In the genomic region with DNA sequence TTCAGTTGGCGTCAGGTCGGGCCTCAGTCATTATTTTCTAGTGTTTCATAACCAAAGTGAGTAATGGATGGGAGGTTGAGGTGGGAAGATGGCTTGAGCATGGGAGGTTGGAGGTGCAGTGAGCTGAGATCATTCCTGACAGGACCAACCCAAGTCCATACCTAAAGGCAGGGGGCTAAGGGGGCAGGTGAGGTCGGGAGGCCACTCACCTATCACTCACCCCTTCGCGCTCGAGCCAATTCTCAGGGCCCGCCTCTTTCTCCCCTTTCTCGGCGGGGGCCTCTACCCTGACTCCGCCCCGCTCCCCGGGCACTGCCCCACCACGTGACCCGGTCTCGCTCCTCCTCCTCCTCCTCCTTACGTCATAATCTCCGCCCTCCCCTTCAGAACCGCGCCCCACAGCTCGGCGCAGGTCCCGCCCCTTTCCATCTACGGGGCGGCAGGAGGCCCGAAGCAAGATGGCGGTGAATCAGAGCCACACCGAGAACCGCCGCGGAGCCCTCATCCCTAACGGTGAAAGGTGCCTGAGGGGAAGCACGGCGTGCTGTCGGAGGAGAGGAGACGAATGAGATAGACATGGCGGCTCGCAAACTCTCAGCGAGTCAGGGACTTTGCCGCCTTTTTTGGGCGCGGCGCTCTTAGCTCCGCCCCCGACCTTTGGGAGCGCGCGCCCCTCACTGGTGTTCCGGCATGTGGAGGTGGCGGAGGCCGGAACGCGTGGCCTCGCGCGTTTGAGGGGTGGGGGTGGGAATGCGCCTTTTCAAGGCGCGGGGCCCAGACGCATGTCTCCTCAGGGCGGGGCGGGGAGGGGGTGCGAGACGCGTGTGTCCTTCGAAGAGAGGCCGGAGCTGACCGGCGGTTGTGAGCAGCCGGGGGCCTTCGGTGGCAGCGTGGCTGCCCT, we compare ENCODE assay signal across 8 cellular contexts. TPM values are rescaled to one million over a fixed set of nuclear protein-coding genes. Genes with fewer than 3 reads are reported as not detected.
DNase-seq lines count a peak whose midpoint lies in the region; ATAC-seq and TF ChIP-seq lines count a peak whose summit lies in the region.

TSS of gene WBP2NL (plus strand) at position 428 of the 901 bp plus-strand sequence. CDS start at position 459, 31 bp downstream.

- no peaks in the 10 kb centered on the region for H3K79me2 ChIP-seq in mammary epithelial cell (ENCODE audit: insufficient read depth, low read length)

- no peak within 1 kb of the TSS for H3K27ac ChIP-seq in mammary epithelial cell (ENCODE audit: insufficient read depth, low read depth, low read length)

- dilution Hi-C loops in mammary epithelial cell (cut with HindIII; ENCODE audit: low sequenced_read_pairs) = no loop called here

- TF ChIP-seq EP300 in Ishikawa (IDR thresholded peaks at IDR 0.05; ENCODE audit: borderline replicate concordance) = no peak

- no peak for TF ChIP-seq RAD21 in Ishikawa (IDR thresholded peaks at IDR 0.05; ENCODE audit: low read depth)

- no peak within 1 kb of the TSS for H3K9ac ChIP-seq in mammary epithelial cell (ENCODE audit: insufficient read depth, low read length)

- in situ Hi-C loops in mammary epithelial cell (cut with MboI; ENCODE audit: low sequenced_read_pairs in 2 of 2) = no loop called here

- H3K4me3 ChIP-seq in mammary epithelial cell (replicated peaks in 1 of 3; ENCODE audit: insufficient read depth in 1 of 3, low read depth in 2 of 3, low read length in 3 of 3) = peak within 1 kb of the TSS; percentile 4 to 49 (median 34)

- no TSS peak for BruUV-seq in mammary epithelial cell (replicated peaks; lab: Mats Ljungman, UMichigan)

- peak; percentile 77 for ATAC-seq in GM19455 (IDR thresholded peaks at IDR 0.05; ENCODE audit: unreplicated experiment)

- H3K36me3 ChIP-seq in mammary epithelial cell (ENCODE audit: insufficient read depth, low read length) = no peaks in the 10 kb centered on the region

- no peaks in the 10 kb centered on the region for H3K4me1 ChIP-seq in mammary epithelial cell (ENCODE audit: insufficient read depth, low read length)

- CTCF ChIA-PET in mammary epithelial cell (lab: Charles Lee; ENCODE audit: low non-redundant PET) = no interaction called here

- no peaks in the 10 kb centered on the region for H3K9me3 ChIP-seq in mammary epithelial cell (replicated peaks; ENCODE audit: insufficient read depth, low read length)

- no peaks in the 10 kb centered on the region for H4K20me1 ChIP-seq in mammary epithelial cell (ENCODE audit: insufficient read depth, low read length)

- WGBS in mammary epithelial cell (ENCODE audit: low coverage, missing lambda C conversion rate) = 22% methylated on average over 20 of the region's 71 CpGs

- H2AFZ ChIP-seq in mammary epithelial cell (ENCODE audit: low read depth, low read length) = peak within 1 kb of the TSS; percentile 82

- H3K4me2 ChIP-seq in mammary epithelial cell (ENCODE audit: insufficient read depth, low read depth, low read length) = peak within 1 kb of the TSS; percentile 51

- DNase-seq in AG09319 (ENCODE audit: extremely low read depth, low read depth) (peak; percentile 37), mammary epithelial cell (peak; percentile 75), kidney tubule cell (ENCODE audit: low spot score) (peak; percentile 84), KG1 (lab: John Stamatoyannopoulos, UW) (no peak)
- peak; percentile 64 to 82 (median 80) for DNase-seq in activated CD4-positive, CD25-positive, alpha-beta regulatory T cell (lab: John Stamatoyannopoulos, UW)
- DNase-seq in stimulated activated CD4-positive, alpha-beta T cell treated with anti-CD3 and anti-CD28 coated beads, Interleukin-2, amount 100 ng/mL, for 48 hours = peak; percentile 75 to 83

- TF ChIP-seq CTCF in AG09319 (IDR thresholded peaks at IDR 0.05; ENCODE audit: low read depth, low read length) = no peak
- no peak for TF ChIP-seq CTCF in mammary epithelial cell (conservative IDR thresholded peaks at IDR 0.05 in 1 of 2, IDR thresholded peaks at IDR 0.05 in 1 of 2; ENCODE audit: extremely low read depth in 1 of 2, insufficient read depth in 1 of 2, low read depth in 1 of 2, low read length in 2 of 2)

- intact Hi-C loops in mammary epithelial cell (cut with micrococcal nuclease) = no loop called here

- no peaks in the 10 kb centered on the region for H3K27me3 ChIP-seq in mammary epithelial cell (ENCODE audit: insufficient read depth, low read length)

TF ChIP-seq in Ishikawa, 13 proteins besides CTCF, POLR2A, EP300 and RAD21:
- TF ChIP-seq TAF1 (IDR thresholded peaks at IDR 0.05; ENCODE audit: low read depth) (peak; percentile 84), TEAD4 (IDR thresholded peaks at IDR 0.05) (0 out of 2 replicates have a peak, but pooled peaks have one; percentile 14), YY1 (IDR thresholded peaks at IDR 0.05; ENCODE audit: low read depth) (peak; percentile 93), NFIC (IDR thresholded peaks at IDR 0.05) (no peak), CREB1 (IDR thresholded peaks at IDR 0.05; ENCODE audit: low read depth) (peak; percentile 43; the same call in 1 of the 2 replicates), FOXM1 (IDR thresholded peaks at IDR 0.05; ENCODE audit: borderline replicate concordance, low read depth) (no peak), MAX (IDR thresholded peaks at IDR 0.05) (peak; percentile 98)
- TF ChIP-seq, protein P1, sequence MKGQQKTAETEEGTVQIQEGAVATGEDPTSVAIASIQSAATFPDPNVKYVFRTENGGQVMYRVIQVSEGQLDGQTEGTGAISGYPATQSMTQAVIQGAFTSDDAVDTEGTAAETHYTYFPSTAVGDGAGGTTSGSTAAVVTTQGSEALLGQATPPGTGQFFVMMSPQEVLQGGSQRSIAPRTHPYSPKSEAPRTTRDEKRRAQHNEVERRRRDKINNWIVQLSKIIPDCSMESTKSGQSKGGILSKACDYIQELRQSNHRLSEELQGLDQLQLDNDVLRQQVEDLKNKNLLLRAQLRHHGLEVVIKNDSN (IDR thresholded peaks at IDR 0.05) = peak; percentile 98

RNA-seq across cellular contexts. Expression of gene WBP2NL, which starts in this region (rescaled TPM):
- total RNA-seq in mammary epithelial cell = under 1 TPM; 0.19 to 0.33 TPM
- not detected for polyA plus RNA-seq in mammary epithelial cell
- not detected for polyA minus RNA-seq in mammary epithelial cell

Comparison
In these comparisons a context has a peak if more than half of its experiments do, and no peak if none do; other contexts are left out.
1. Peak in DNase-seq, H3K4me3 ChIP-seq and H3K4me2 ChIP-seq in mammary epithelial cell; RNA of the gene not detected or under 1 TPM.